In genomic region chr2:235577404-235578330, GRCh38 we compare ENCODE assay signal across 1 cellular context.
A peak's percentile ranks its signal among the peaks of the same experiment; 100 is the strongest.
TF ChIP-seq lines count a peak whose summit lies in the region.

No MANE protein-coding gene starts in this region.

TF ChIP-seq in HepG2, 621 proteins besides CTCF, POLR2A, EP300 and RAD21 (continued from another document and continues in another):
- TF ChIP-seq ZBTB40 (IDR thresholded peaks at IDR 0.05) (no peak), ZBTB40 (CRISPR knock-in tag; IDR thresholded peaks at IDR 0.05) (no peak), PREB (CRISPR knock-in tag; IDR thresholded peaks at IDR 0.05) (no peak), ZNF670 (CRISPR knock-in tag; IDR thresholded peaks at IDR 0.05; ENCODE audit: borderline replicate concordance) (peak; percentile 30; the same call in 1 of the 2 replicates), IKZF4 (CRISPR knock-in tag; IDR thresholded peaks at IDR 0.05; ENCODE audit: borderline replicate concordance, low read depth, not compliant biosample characterization) (no peak), ZNF761 (CRISPR knock-in tag; conservative IDR thresholded peaks at IDR 0.05) (0 out of 2 replicates have a peak, but pooled peaks have one; percentile 68), ZNF335 (CRISPR knock-in tag; IDR thresholded peaks at IDR 0.05) (peak; percentile 82), SSRP1 (CRISPR knock-in tag; IDR thresholded peaks at IDR 0.05) (no peak), ZNF816 (CRISPR knock-in tag; IDR thresholded peaks at IDR 0.05; ENCODE audit: borderline replicate concordance) (no peak), NFE2L1 (CRISPR knock-in tag; IDR thresholded peaks at IDR 0.05; ENCODE audit: borderline replicate concordance) (peak; percentile 75; the same call in 1 of the 2 replicates), LRRFIP1 (CRISPR knock-in tag; conservative IDR thresholded peaks at IDR 0.05) (no peak), PRDM15 (CRISPR knock-in tag; IDR thresholded peaks at IDR 0.05) (no peak), ZNF569 (CRISPR knock-in tag; IDR thresholded peaks at IDR 0.05; ENCODE audit: borderline replicate concordance) (no peak), ZFP36L1 (CRISPR knock-in tag; IDR thresholded peaks at IDR 0.05) (0 out of 2 replicates have a peak, but pooled peaks have one; percentile 43), ZNF546 (CRISPR knock-in tag; conservative IDR thresholded peaks at IDR 0.05) (no peak), ZNF350 (CRISPR knock-in tag; IDR thresholded peaks at IDR 0.05; ENCODE audit: borderline replicate concordance, low read depth) (peak; percentile 58; the same call in 1 of the 2 replicates), RFX1 (IDR thresholded peaks at IDR 0.05) (no peak), PHF5A (CRISPR knock-in tag; IDR thresholded peaks at IDR 0.05; ENCODE audit: low read depth, unreplicated experiment) (no peak), JUN (CRISPR knock-in tag; IDR thresholded peaks at IDR 0.05) (peak; percentile 61; the same call in 1 of the 2 replicates), REL (CRISPR knock-in tag; conservative IDR thresholded peaks at IDR 0.05) (no peak), RXRB (CRISPR knock-in tag; IDR thresholded peaks at IDR 0.05; ENCODE audit: borderline replicate concordance) (no peak; the same call in 1 of the 2 replicates), ZZZ3 (CRISPR knock-in tag; IDR thresholded peaks at IDR 0.05; ENCODE audit: borderline replicate concordance) (0 out of 2 replicates have a peak, but pooled peaks have one; percentile 21), PHF21A (CRISPR knock-in tag; IDR thresholded peaks at IDR 0.05) (peak; percentile 69), BRF2 (CRISPR knock-in tag; IDR thresholded peaks at IDR 0.05) (no peak), TARDBP (CRISPR knock-in tag; IDR thresholded peaks at IDR 0.05) (peak; percentile 19; the same call in 1 of the 2 replicates), ZNF430 (CRISPR knock-in tag; IDR thresholded peaks at IDR 0.05) (no peak), DRAP1 (CRISPR knock-in tag; IDR thresholded peaks at IDR 0.05) (peak; percentile 22; the same call in 1 of the 2 replicates), ZNF781 (CRISPR knock-in tag; IDR thresholded peaks at IDR 0.05; ENCODE audit: borderline replicate concordance, not compliant biosample characterization) (no peak), ZMYM4 (CRISPR knock-in tag; IDR thresholded peaks at IDR 0.05) (no peak; the same call in none of the 2 replicates), ETS1 (CRISPR knock-in tag; IDR thresholded peaks at IDR 0.05) (no peak), ETV5 (CRISPR knock-in tag; IDR thresholded peaks at IDR 0.05; ENCODE audit: borderline replicate concordance) (0 out of 2 replicates have a peak, but pooled peaks have one; percentile 9), ZBTB38 (CRISPR knock-in tag; IDR thresholded peaks at IDR 0.05) (peak; percentile 74), ZNF678 (CRISPR knock-in tag; IDR thresholded peaks at IDR 0.05) (no peak)
